In genomic region chr1:200921571-200922110, GRCh38 we compare ENCODE assay signal across 26 cellular contexts. TPM values are rescaled to one million over a fixed set of nuclear protein-coding genes. Genes with fewer than 3 reads are reported as not detected.
"Had no signal": no experiment of that assay in that cellular context is flagged by ENCODE, and none has a peak within 500 bp of the region (broad histone marks: within the 10 kb centered on the region; RNA-seq: fewer than 3 reads in every experiment).

No MANE protein-coding gene starts in this region.

- H3K4me3 ChIP-seq: dorsolateral prefrontal cortex, heart left ventricle, mucosa of descending colon, pancreas, right lobe of liver, thoracic aorta, transverse colon had no signal

- H3K4me1 ChIP-seq: pancreas, right lobe of liver had no signal

- DNase-seq: cortex of kidney; dorsolateral prefrontal cortex; effector CD8-positive, alpha-beta T cell; foreskin melanocyte; heart left ventricle; hippocampal formation; mammary epithelial cell; mucosa of descending colon; naive thymus-derived CD8-positive, alpha-beta T cell; occipital lobe; right lobe of liver; stimulated activated CD4-positive, alpha-beta T cell treated with anti-CD3 and anti-CD28 coated beads, Interleukin-2, amount 100 ng/mL, for 24 hours; stimulated activated CD4-positive, alpha-beta T cell treated with anti-CD3 and anti-CD28 coated beads, Interleukin-4, amount 100 ng/mL, for 4 hours; stimulated activated naive B cell treated with anti-CD40 and anti-IgM and Interleukin-4, amounts not matched to agents 10 μg/mL and 1 μg/mL and 100 μg/mL, for 72 hours; stimulated activated naive CD8-positive, alpha-beta T cell treated with anti-CD3 and anti-CD28 coated beads, Interleukin-15, amount 100 ng/mL, for 72 hours; transverse colon had no signal

- H3K27ac ChIP-seq: dorsolateral prefrontal cortex, heart left ventricle, pancreas, right lobe of liver, thoracic aorta, transverse colon had no signal

- H3K36me3 ChIP-seq: heart left ventricle, pancreas, right lobe of liver, thoracic aorta, transverse colon had no signal

- H3K9me3 ChIP-seq: heart left ventricle, mucosa of descending colon, pancreas, right lobe of liver, thoracic aorta, transverse colon had no signal

- H3K27me3 ChIP-seq: dorsolateral prefrontal cortex, pancreas, right lobe of liver, transverse colon had no signal

RNA-seq across cellular contexts. Expression of gene INAVA, which starts 26.9 kb away (rescaled TPM):
- total RNA-seq: naive thymus-derived CD8-positive, alpha-beta T cell; subcutaneous adipose tissue had no signal
- polyA plus RNA-seq: naive thymus-derived CD8-positive, alpha-beta T cell had no signal

RNA-seq across cellular contexts. Expression of gene GPR25, which starts 48.9 kb away (rescaled TPM):
- total RNA-seq: glomerular endothelial cell; heart left ventricle; left lobe of liver; lower leg skin; mammary epithelial cell; mucosa of descending colon; naive thymus-derived CD8-positive, alpha-beta T cell; neural crest cell; occipital lobe; progenitor cell of endocrine pancreas; right lobe of liver; skeletal muscle tissue; subcutaneous adipose tissue; thoracic aorta; urinary bladder had no signal
- polyA plus RNA-seq: heart left ventricle, mammary epithelial cell, pancreas had no signal
